Comparison of ENCODE assay signal across 15 cellular contexts in genomic region chr14:101078892-101079221, GRCh38.
DNase-seq lines count a peak whose midpoint lies in the region; TF ChIP-seq lines count a peak whose summit lies in the region.
"Had no signal": no experiment of that assay in that cellular context is flagged by ENCODE, and none has a peak within 500 bp of the region (broad histone marks: within the 10 kb centered on the region; RNA-seq: fewer than 3 reads in every experiment).

No MANE protein-coding gene starts in this region.

- DNase-seq in NCI-H2107 treated with DMSO at 0.1 percent for 48 hours (lab: John Stamatoyannopoulos, UW; ENCODE audit: unreplicated experiment): peak; percentile 70
- no peak for DNase-seq in NCI-H2107 (lab: John Stamatoyannopoulos, UW)
- peak; percentile 65 for DNase-seq in chondrocyte (ENCODE audit: low spot score)
- no peak for DNase-seq in neuronal stem cell (ENCODE audit: low spot score)
- no peak for DNase-seq in activated T-cell treated with anti-CD3 and anti-CD28 coated beads, Interleukin-2, amount 50 U/mL, for 48 hours
- no peak for DNase-seq in COR-L47 (lab: John Stamatoyannopoulos, UW)
- no peak for DNase-seq in NCI-H526 (lab: John Stamatoyannopoulos, UW)
- DNase-seq: Calu3, DMS79, KBM-7, NCI-H187, NCI-H510A, SHP77 had no signal

- no peaks in the 10 kb centered on the region for H3K79me1 ChIP-seq in neuronal stem cell (ENCODE audit: low read depth, low read length)

- no peaks in the 10 kb centered on the region for H3K36me3 Mint-ChIP-seq in chondrocyte (ENCODE audit: low read depth)

- H3K27me3 ChIP-seq in BLaER1 (no peaks in the 10 kb centered on the region), neuronal stem cell (ENCODE audit: control insufficient read depth in 3 of 3, insufficient read depth in 3 of 3, low read depth in 1 of 3, low read length in 3 of 3) (peaks cover 0 to 33% (median 31%) of the 10 kb centered on the region in 3 experiments)

- H2BK120ac ChIP-seq in neuronal stem cell (ENCODE audit: low read depth, low read length): no peak overlapping the region

- no peak overlapping the region for H2BK12ac ChIP-seq in neuronal stem cell (ENCODE audit: low read length)

- no peaks in the 10 kb centered on the region for H4K20me1 ChIP-seq in BLaER1

- WGBS in neuronal stem cell (ENCODE audit: extremely low coverage in 2 of 2, insufficient read length in 2 of 2, insufficient replicate concordance in 1 of 2), 2 donors: no CpG with 5 or more reads among the region's 9 CpGs

- peak overlapping the region; percentile 74 for H3K27ac ChIP-seq in BLaER1
- no peak overlapping the region for H3K27ac ChIP-seq in neuronal stem cell (replicated peaks; ENCODE audit: low read length)
- H3K27ac ChIP-seq: Peyer's patch had no signal

- no peak overlapping the region for H4K91ac ChIP-seq in neuronal stem cell (ENCODE audit: low read depth, low read length, poor library complexity)

- H3K4me3 ChIP-seq in BLaER1 (no peak overlapping the region), neuronal stem cell (ENCODE audit: low read length in 2 of 2) (no peak overlapping the region)
- H3K4me3 ChIP-seq: Peyer's patch had no signal

- peak overlapping the region; percentile 54; the same call in 1 of the 2 replicates for H3K9ac ChIP-seq in BLaER1
- no peak overlapping the region for H3K9ac ChIP-seq in neuronal stem cell (ENCODE audit: low read depth, low read length, poor library complexity)

- H3K18ac ChIP-seq in neuronal stem cell (ENCODE audit: low read length): peak overlapping the region; percentile 38

- H3K4me3 Mint-ChIP-seq in chondrocyte (ENCODE audit: unreplicated experiment): no peak overlapping the region

- H3K27ac Mint-ChIP-seq in chondrocyte (ENCODE audit: unreplicated experiment): no peak overlapping the region

- H3K9me3 ChIP-seq in BLaER1 (peaks cover 20% of the 10 kb centered on the region), neuronal stem cell (replicated peaks in 1 of 2; ENCODE audit: control insufficient read depth in 2 of 2, insufficient read depth in 1 of 2, low read depth in 1 of 2, low read length in 2 of 2) (peaks cover 0 to 2% of the 10 kb centered on the region in 2 donors)
- H3K9me3 ChIP-seq: Peyer's patch had no signal

- no peak overlapping the region for H3K4ac ChIP-seq in neuronal stem cell (ENCODE audit: low read length)

- peak overlapping the region; percentile 10 for H2AK5ac ChIP-seq in neuronal stem cell (ENCODE audit: low read depth, low read length)

- TF ChIP-seq CTCF in chondrocyte (IDR thresholded peaks at IDR 0.05): no peak

- no peaks in the 10 kb centered on the region for H3K27me3 Mint-ChIP-seq in chondrocyte (ENCODE audit: low read depth)

- H2AFZ ChIP-seq in neuronal stem cell (ENCODE audit: low read length): no peak overlapping the region

- H3K14ac ChIP-seq in neuronal stem cell (ENCODE audit: low read length): peak overlapping the region; percentile 25

- H3K36me3 ChIP-seq in BLaER1: no peaks in the 10 kb centered on the region
- no peaks in the 10 kb centered on the region for H3K36me3 ChIP-seq in neuronal stem cell (replicated peaks in 1 of 2; ENCODE audit: control insufficient read depth in 2 of 2, insufficient read depth in 2 of 2, low read length in 2 of 2)
- H3K36me3 ChIP-seq: Peyer's patch had no signal

- no peak overlapping the region for H4K8ac ChIP-seq in neuronal stem cell (ENCODE audit: low read depth, low read length)

- H3K4me1 ChIP-seq in BLaER1 (peaks cover 57% of the 10 kb centered on the region), neuronal stem cell (ENCODE audit: control insufficient read depth in 2 of 2, insufficient read depth in 1 of 2, low read depth in 1 of 2, low read length in 2 of 2) (peaks cover 5 to 11% of the 10 kb centered on the region in 2 donors)
- H3K4me1 ChIP-seq: Peyer's patch had no signal

- H3K23ac ChIP-seq in neuronal stem cell (ENCODE audit: low read depth, low read length, poor library complexity): peak overlapping the region; percentile 52

- peaks cover 29% of the 10 kb centered on the region for H3K4me1 Mint-ChIP-seq in chondrocyte (ENCODE audit: low read depth)

- peaks cover 23% of the 10 kb centered on the region for H3K9me3 Mint-ChIP-seq in chondrocyte (ENCODE audit: low read depth)

- H3K4me2 ChIP-seq in BLaER1 (peak overlapping the region; percentile 98), neuronal stem cell (ENCODE audit: insufficient read depth, low read length, poor library complexity, severe bottlenecking) (no peak overlapping the region)

- H2BK5ac ChIP-seq in neuronal stem cell (ENCODE audit: low read length): peak overlapping the region; percentile 78

- peak overlapping the region; percentile 9 for H2BK15ac ChIP-seq in neuronal stem cell (ENCODE audit: low read length)

Comparison
In these comparisons a context has a peak if more than half of its experiments do, and no peak if none do; other contexts are left out.
1. DNase-seq: peak in NCI-H2107 treated with DMSO at 0.1 percent for 48 hours (single experiment) and chondrocyte (single experiment); none in NCI-H2107 (single experiment), neuronal stem cell (single experiment), activated T-cell treated with anti-CD3 and anti-CD28 coated beads, Interleukin-2, amount 50 U/mL, for 48 hours (0 of 2), COR-L47 (single experiment) and NCI-H526 (0 of 2).